In the genomic region with DNA sequence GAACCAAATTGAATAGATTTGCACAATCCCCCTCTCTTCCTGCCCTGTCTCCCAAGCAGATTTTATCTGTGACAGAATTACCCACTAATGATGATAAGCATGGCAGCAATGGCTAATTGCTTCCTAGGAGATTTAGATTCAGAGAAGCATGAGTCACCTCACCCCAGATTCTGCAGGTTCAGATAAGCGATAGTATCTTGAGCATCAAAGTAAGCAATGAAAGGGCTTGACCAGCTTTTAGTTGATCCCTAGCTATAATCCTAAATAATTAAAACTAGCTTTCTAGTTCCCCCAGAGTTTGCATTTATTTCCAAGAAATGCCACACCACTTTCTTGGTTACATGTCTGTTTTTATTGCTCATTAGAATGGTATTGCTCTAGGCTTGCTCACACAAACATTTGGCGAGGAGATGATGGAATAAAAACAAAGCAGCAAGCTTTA, we compare ENCODE assay signal across 1 cellular context.
A peak's percentile ranks its signal among the peaks of the same experiment; 100 is the strongest.
TF ChIP-seq lines count a peak whose summit lies in the region.

No MANE protein-coding gene starts in this region.

TF ChIP-seq in SK-N-SH treated with all-trans-retinoic acid at 6 μM for 48 hours, 23 proteins besides CTCF, POLR2A, EP300 and RAD21 (continued from another document):
- TF ChIP-seq, protein P1, sequence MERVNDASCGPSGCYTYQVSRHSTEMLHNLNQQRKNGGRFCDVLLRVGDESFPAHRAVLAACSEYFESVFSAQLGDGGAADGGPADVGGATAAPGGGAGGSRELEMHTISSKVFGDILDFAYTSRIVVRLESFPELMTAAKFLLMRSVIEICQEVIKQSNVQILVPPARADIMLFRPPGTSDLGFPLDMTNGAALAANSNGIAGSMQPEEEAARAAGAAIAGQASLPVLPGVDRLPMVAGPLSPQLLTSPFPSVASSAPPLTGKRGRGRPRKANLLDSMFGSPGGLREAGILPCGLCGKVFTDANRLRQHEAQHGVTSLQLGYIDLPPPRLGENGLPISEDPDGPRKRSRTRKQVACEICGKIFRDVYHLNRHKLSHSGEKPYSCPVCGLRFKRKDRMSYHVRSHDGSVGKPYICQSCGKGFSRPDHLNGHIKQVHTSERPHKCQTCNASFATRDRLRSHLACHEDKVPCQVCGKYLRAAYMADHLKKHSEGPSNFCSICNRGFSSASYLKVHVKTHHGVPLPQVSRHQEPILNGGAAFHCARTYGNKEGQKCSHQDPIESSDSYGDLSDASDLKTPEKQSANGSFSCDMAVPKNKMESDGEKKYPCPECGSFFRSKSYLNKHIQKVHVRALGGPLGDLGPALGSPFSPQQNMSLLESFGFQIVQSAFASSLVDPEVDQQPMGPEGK (CRISPR knock-in tag; IDR thresholded peaks at IDR 0.05; ENCODE audit: borderline replicate concordance): peak; percentile 91
- TF ChIP-seq, protein P2, sequence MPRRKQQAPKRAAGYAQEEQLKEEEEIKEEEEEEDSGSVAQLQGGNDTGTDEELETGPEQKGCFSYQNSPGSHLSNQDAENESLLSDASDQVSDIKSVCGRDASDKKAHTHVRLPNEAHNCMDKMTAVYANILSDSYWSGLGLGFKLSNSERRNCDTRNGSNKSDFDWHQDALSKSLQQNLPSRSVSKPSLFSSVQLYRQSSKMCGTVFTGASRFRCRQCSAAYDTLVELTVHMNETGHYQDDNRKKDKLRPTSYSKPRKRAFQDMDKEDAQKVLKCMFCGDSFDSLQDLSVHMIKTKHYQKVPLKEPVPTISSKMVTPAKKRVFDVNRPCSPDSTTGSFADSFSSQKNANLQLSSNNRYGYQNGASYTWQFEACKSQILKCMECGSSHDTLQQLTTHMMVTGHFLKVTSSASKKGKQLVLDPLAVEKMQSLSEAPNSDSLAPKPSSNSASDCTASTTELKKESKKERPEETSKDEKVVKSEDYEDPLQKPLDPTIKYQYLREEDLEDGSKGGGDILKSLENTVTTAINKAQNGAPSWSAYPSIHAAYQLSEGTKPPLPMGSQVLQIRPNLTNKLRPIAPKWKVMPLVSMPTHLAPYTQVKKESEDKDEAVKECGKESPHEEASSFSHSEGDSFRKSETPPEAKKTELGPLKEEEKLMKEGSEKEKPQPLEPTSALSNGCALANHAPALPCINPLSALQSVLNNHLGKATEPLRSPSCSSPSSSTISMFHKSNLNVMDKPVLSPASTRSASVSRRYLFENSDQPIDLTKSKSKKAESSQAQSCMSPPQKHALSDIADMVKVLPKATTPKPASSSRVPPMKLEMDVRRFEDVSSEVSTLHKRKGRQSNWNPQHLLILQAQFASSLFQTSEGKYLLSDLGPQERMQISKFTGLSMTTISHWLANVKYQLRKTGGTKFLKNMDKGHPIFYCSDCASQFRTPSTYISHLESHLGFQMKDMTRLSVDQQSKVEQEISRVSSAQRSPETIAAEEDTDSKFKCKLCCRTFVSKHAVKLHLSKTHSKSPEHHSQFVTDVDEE (CRISPR knock-in tag; IDR thresholded peaks at IDR 0.05): peak; percentile 98
- no peak for TF ChIP-seq OSR1 (CRISPR knock-in tag; IDR thresholded peaks at IDR 0.05)
- TF ChIP-seq ZFP3 (CRISPR knock-in tag; IDR thresholded peaks at IDR 0.05): peak; percentile 74; the same call in 1 of the 2 replicates
- TF ChIP-seq ZNF70 (CRISPR knock-in tag; IDR thresholded peaks at IDR 0.05): peak; percentile 74; the same call in 1 of the 2 replicates
- TF ChIP-seq ESRRG (CRISPR knock-in tag; IDR thresholded peaks at IDR 0.05): peak; percentile 88; the same call in 1 of the 2 replicates
- TF ChIP-seq RARB (CRISPR knock-in tag; IDR thresholded peaks at IDR 0.05): 0 out of 2 replicates have a peak, but pooled peaks have one; percentile 34
- TF ChIP-seq GLIS3 (CRISPR knock-in tag; IDR thresholded peaks at IDR 0.05): peak; percentile 97
- TF ChIP-seq, protein P3, sequence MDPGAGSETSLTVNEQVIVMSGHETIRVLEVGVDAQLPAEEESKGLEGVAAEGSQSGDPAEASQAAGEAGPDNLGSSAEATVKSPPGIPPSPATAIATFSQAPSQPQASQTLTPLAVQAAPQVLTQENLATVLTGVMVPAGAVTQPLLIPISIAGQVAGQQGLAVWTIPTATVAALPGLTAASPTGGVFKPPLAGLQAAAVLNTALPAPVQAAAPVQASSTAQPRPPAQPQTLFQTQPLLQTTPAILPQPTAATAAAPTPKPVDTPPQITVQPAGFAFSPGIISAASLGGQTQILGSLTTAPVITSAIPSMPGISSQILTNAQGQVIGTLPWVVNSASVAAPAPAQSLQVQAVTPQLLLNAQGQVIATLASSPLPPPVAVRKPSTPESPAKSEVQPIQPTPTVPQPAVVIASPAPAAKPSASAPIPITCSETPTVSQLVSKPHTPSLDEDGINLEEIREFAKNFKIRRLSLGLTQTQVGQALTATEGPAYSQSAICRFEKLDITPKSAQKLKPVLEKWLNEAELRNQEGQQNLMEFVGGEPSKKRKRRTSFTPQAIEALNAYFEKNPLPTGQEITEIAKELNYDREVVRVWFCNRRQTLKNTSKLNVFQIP (CRISPR knock-in tag; IDR thresholded peaks at IDR 0.05; ENCODE audit: borderline replicate concordance, low read depth): peak; percentile 83; the same call in 1 of the 2 replicates
- TF ChIP-seq ZNF565 (CRISPR knock-in tag; conservative IDR thresholded peaks at IDR 0.05; ENCODE audit: low read depth): no peak
